Comparison of ENCODE assay signal across 8 cellular contexts in the genomic region with DNA sequence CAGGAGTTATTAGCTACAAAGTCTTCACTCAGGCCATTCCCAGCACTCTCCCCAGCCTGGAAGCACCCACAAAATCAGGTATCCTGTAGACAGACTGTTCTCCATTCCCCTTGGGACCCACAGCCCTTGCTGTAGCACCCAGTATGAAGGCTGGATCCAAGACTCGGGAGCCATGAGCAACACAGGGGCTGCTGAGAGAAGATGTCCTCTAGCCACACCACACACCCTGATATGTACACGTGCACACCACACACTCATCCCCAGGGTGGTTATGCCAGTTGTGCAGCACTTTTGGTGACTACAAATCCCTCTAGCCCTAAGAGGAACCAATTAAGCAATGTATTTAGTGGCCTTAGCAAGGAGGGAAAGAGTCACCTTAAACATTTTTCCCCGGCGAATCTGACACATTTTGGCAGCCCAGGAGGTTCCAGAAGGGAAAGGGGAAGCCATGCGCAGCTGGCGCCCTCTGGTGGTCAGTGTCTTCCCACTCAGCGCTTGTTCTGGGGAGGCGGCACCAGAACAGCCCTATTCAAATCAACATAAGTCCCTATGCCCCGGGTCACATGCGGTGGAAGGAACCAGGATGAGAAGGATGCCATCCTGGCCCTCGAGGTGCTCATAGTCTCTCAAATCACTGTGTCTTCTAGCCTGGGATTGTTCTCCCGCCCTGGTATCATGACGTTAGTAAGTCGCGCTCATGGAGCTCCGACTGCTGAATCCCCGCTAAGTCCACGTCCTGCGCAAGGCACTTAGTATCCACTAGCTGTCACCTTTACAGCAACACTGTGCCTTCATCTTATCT.
DNase-seq lines count a peak whose midpoint lies in the region; ATAC-seq and TF ChIP-seq lines count a peak whose summit lies in the region.

No MANE protein-coding gene starts in this region.

- H3K9ac ChIP-seq in liver (ENCODE audit: low read depth in 1 of 2, low read length in 2 of 2): peak overlapping the region in 1 of 2 donors; percentile 13

- H3K27me3 ChIP-seq in liver (ENCODE audit: control insufficient read depth in 4 of 4, insufficient read depth in 4 of 4, low read length in 3 of 4): no peaks in the 10 kb centered on the region

- WGBS in liver: 33% methylated on average over 19 of the region's 19 CpGs

- ATAC-seq in HG02973 (IDR thresholded peaks at IDR 0.05; ENCODE audit: unreplicated experiment) (peak; percentile 58), GM21737 (IDR thresholded peaks at IDR 0.05; ENCODE audit: unreplicated experiment) (no peak)

- H3K4me3 ChIP-seq in GM12864 (ENCODE audit: low read depth, low read length): no peak overlapping the region
- H3K4me3 ChIP-seq in coronary artery: peak overlapping the region; percentile 52
- H3K4me3 ChIP-seq in liver (ENCODE audit: low read depth in 1 of 3, low read length in 3 of 3): no peak overlapping the region

- no peak overlapping the region for H3K27ac ChIP-seq in coronary artery
- H3K27ac ChIP-seq in liver (ENCODE audit: low read depth in 1 of 2, low read length in 2 of 2): no peak overlapping the region

- no peaks in the 10 kb centered on the region for H3K36me3 ChIP-seq in liver (ENCODE audit: control insufficient read depth in 4 of 4, insufficient read depth in 3 of 4, low read depth in 1 of 4, low read length in 3 of 4)

- H3K4me1 ChIP-seq in liver (ENCODE audit: control insufficient read depth in 4 of 4, insufficient read depth in 4 of 4, low read length in 3 of 4): peaks cover 0 to 8% (median 0%) of the 10 kb centered on the region in 4 donors

- TF ChIP-seq CTCF in GM12864 (IDR thresholded peaks at IDR 0.05; ENCODE audit: low read depth, low read length, missing control alignments) (peak; percentile 98), coronary artery (IDR thresholded peaks at IDR 0.05) (peak; percentile 90), liver (IDR thresholded peaks at IDR 0.05; ENCODE audit: low read depth, low read length, missing input control) (peak; percentile 95)

- peak; percentile 98 to 99 for TF ChIP-seq RAD21 in liver (IDR thresholded peaks at IDR 0.05)

- no peaks in the 10 kb centered on the region for H3K9me3 ChIP-seq in liver (ENCODE audit: control insufficient read depth in 4 of 4, low read length in 3 of 4)

- DNase-seq in GM12864 (ENCODE audit: low read depth) (peak; percentile 53), NCI-H226 (peak; percentile 56), coronary artery (ENCODE audit: low spot score) (peak; percentile 89)
- peak; percentile 88 for DNase-seq in activated CD4-positive, alpha-beta T cell treated with anti-CD3 and anti-CD28 coated beads for 48 hours
- peak; percentile 60 to 76 for DNase-seq in stimulated activated CD4-positive, alpha-beta T cell treated with anti-CD3 and anti-CD28 coated beads, Interleukin-4, amount 100 ng/mL, for 4 hours

TF ChIP-seq in liver, 16 proteins besides CTCF, POLR2A, EP300 and RAD21:
- TF ChIP-seq, protein P1, sequence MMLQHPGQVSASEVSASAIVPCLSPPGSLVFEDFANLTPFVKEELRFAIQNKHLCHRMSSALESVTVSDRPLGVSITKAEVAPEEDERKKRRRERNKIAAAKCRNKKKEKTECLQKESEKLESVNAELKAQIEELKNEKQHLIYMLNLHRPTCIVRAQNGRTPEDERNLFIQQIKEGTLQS (IDR thresholded peaks at IDR 0.05): no peak
- TF ChIP-seq HNF4A (conservative IDR thresholded peaks at IDR 0.05) (peak in 1 of 2 donors; percentile 27), FOXA1 (IDR thresholded peaks at IDR 0.05) (no peak), HNF4G (IDR thresholded peaks at IDR 0.05) (no peak), FOXA2 (IDR thresholded peaks at IDR 0.05) (peak; percentile 8), RXRA (IDR thresholded peaks at IDR 0.05) (peak in 1 of 2 donors; percentile 54), JUND (IDR thresholded peaks at IDR 0.05) (no peak), YY1 (IDR thresholded peaks at IDR 0.05) (peak; percentile 44)
